8 cellular contexts compared by ENCODE assay signal in genomic region chr6:146857180-146857959, GRCh38.
A peak's percentile ranks its signal among the peaks of the same experiment; 100 is the strongest.
DNase-seq lines count a peak whose midpoint lies in the region; TF ChIP-seq lines count a peak whose summit lies in the region.

No MANE protein-coding gene starts in this region.

- no peaks in the 10 kb centered on the region for H3K9me3 ChIP-seq in HEK293 (ENCODE audit: control insufficient read depth, insufficient read depth, low read depth, low read length)
- no peaks in the 10 kb centered on the region for H3K9me3 ChIP-seq in MG63

- TF ChIP-seq CTCF in HEK293 (tag by site-specific recombination; IDR thresholded peaks at IDR 0.05): peak; percentile 93

- no peak overlapping the region for H3K27ac ChIP-seq in HEK293 (ENCODE audit: extremely low read depth, low read depth, low read length)

- CTCF ChIA-PET in HEK293 (lab: Yijun Ruan, JAX): interaction anchor here (0.6 to 1.6 kb wide), 16 partner anchors 9 to 1644 kb away, joined by 3 to 6 read pairs (median 3); no protein-coding TSS in a partner anchor

- H3K4me3 ChIP-seq in HEK293 (ENCODE audit: low read depth, low read length): no peak overlapping the region
- peak overlapping the region; percentile 27 for H3K4me3 ChIP-seq in MG63

- H3K36me3 ChIP-seq in HEK293 (ENCODE audit: control insufficient read depth in 2 of 2, insufficient read depth in 1 of 2, low read length in 2 of 2): no peaks in the 10 kb centered on the region
- no peaks in the 10 kb centered on the region for H3K36me3 ChIP-seq in MG63

- no peaks in the 10 kb centered on the region for H3K4me1 ChIP-seq in HEK293 (ENCODE audit: control insufficient read depth, insufficient read depth, low read length)

- peak; percentile 92 for DNase-seq in GM03348 (ENCODE audit: low spot score)
- DNase-seq in MG63: peak; percentile 76
- DNase-seq in SHP77 treated with DMSO at 0.1 percent for 48 hours (lab: John Stamatoyannopoulos, UW): peak; percentile 88
- peak; percentile 9 to 64 (median 55) for DNase-seq in activated naive CD4-positive, alpha-beta T cell (lab: John Stamatoyannopoulos, UW)
- DNase-seq in globus pallidus (ENCODE audit: low spot score): peak; percentile 88
- peak; percentile 46 for DNase-seq in non-pigmented ciliary epithelial cell (ENCODE audit: low read depth)
- DNase-seq in superior temporal gyrus (ENCODE audit: extremely low spot score): peak; percentile 96

- no peaks in the 10 kb centered on the region for H3K27me3 ChIP-seq in MG63

- POLR2A ChIA-PET in HEK293 (lab: Yijun Ruan, JAX): no interaction called here

TF ChIP-seq in HEK293, 187 proteins besides CTCF, POLR2A, EP300 and RAD21 (continues in another document):
- peak; percentile 44; the same call in 1 of the 2 replicates for TF ChIP-seq ZFP69B (tag by site-specific recombination; IDR thresholded peaks at IDR 0.05)
- peak; percentile 75; the same call in 1 of the 2 replicates for TF ChIP-seq ZFP37 (tag by site-specific recombination; IDR thresholded peaks at IDR 0.05)
- TF ChIP-seq PRDM4 (tag by site-specific recombination; IDR thresholded peaks at IDR 0.05): peak; percentile 94
- TF ChIP-seq BCL11A (tag by site-specific recombination; IDR thresholded peaks at IDR 0.05; ENCODE audit: low read depth): 0 out of 2 replicates have a peak, but pooled peaks have one; percentile 30
- no peak for TF ChIP-seq PRDM1 (tag by site-specific recombination; IDR thresholded peaks at IDR 0.05)
- TF ChIP-seq GLI4 (tag by site-specific recombination; IDR thresholded peaks at IDR 0.05): 0 out of 2 replicates have a peak, but pooled peaks have one; percentile 27
- TF ChIP-seq INSM2 (tag by site-specific recombination; IDR thresholded peaks at IDR 0.05): peak; percentile 61; the same call in 1 of the 2 replicates
- TF ChIP-seq IKZF3 (tag by site-specific recombination; IDR thresholded peaks at IDR 0.05): 0 out of 2 replicates have a peak, but pooled peaks have one; percentile 11
- TF ChIP-seq ZNF362 (tag by site-specific recombination; IDR thresholded peaks at IDR 0.05): peak; percentile 18; the same call in 1 of the 2 replicates
- peak; percentile 75 for TF ChIP-seq ZBTB17 (tag by site-specific recombination; IDR thresholded peaks at IDR 0.05)
- TF ChIP-seq ZNF843 (tag by site-specific recombination; IDR thresholded peaks at IDR 0.05): 0 out of 2 replicates have a peak, but pooled peaks have one; percentile 19
- peak; percentile 43; the same call in 1 of the 2 replicates for TF ChIP-seq ZBTB20 (tag by site-specific recombination; IDR thresholded peaks at IDR 0.05)
- peak; percentile 94 for TF ChIP-seq ZNF654 (tag by site-specific recombination; IDR thresholded peaks at IDR 0.05; ENCODE audit: low read depth)
- TF ChIP-seq ZBTB8A (tag by site-specific recombination; IDR thresholded peaks at IDR 0.05): peak; percentile 84
- peak; percentile 62 for TF ChIP-seq ZNF692 (tag by site-specific recombination; IDR thresholded peaks at IDR 0.05)
- 0 out of 2 replicates have a peak, but pooled peaks have one; percentile 6 for TF ChIP-seq ZBTB44 (tag by site-specific recombination; IDR thresholded peaks at IDR 0.05)
- TF ChIP-seq BCL11B (tag by site-specific recombination; IDR thresholded peaks at IDR 0.05; ENCODE audit: low read depth): no peak
- TF ChIP-seq ZNF391 (tag by site-specific recombination; IDR thresholded peaks at IDR 0.05; ENCODE audit: borderline replicate concordance, low read depth): peak; percentile 74; the same call in 1 of the 2 replicates
- peak; percentile 55; the same call in 1 of the 2 replicates for TF ChIP-seq ZEB2 (tag by site-specific recombination; IDR thresholded peaks at IDR 0.05)
- TF ChIP-seq ZNF510 (tag by site-specific recombination; IDR thresholded peaks at IDR 0.05; ENCODE audit: insufficient replicate concordance): peak; percentile 59
- peak; percentile 79 for TF ChIP-seq ZNF2 (tag by site-specific recombination; IDR thresholded peaks at IDR 0.05)
- TF ChIP-seq SP3 (tag by site-specific recombination; IDR thresholded peaks at IDR 0.05): no peak
- TF ChIP-seq ZBTB21 (tag by site-specific recombination; IDR thresholded peaks at IDR 0.05): peak; percentile 57; the same call in 1 of the 2 replicates
- TF ChIP-seq RBAK (tag by site-specific recombination; IDR thresholded peaks at IDR 0.05): no peak

Comparison
In these comparisons a context has a peak if more than half of its experiments do, and no peak if none do; other contexts are left out.
1. DNase-seq: peak in every context shown above with its lines; median percentile 96 in superior temporal gyrus; 92 in GM03348; 88 in SHP77 treated with DMSO at 0.1 percent for 48 hours; 88 in globus pallidus; 76 in MG63; 55 in activated naive CD4-positive, alpha-beta T cell; 46 in non-pigmented ciliary epithelial cell.